Comparison of ENCODE assay signal across 21 cellular contexts in the genomic region with DNA sequence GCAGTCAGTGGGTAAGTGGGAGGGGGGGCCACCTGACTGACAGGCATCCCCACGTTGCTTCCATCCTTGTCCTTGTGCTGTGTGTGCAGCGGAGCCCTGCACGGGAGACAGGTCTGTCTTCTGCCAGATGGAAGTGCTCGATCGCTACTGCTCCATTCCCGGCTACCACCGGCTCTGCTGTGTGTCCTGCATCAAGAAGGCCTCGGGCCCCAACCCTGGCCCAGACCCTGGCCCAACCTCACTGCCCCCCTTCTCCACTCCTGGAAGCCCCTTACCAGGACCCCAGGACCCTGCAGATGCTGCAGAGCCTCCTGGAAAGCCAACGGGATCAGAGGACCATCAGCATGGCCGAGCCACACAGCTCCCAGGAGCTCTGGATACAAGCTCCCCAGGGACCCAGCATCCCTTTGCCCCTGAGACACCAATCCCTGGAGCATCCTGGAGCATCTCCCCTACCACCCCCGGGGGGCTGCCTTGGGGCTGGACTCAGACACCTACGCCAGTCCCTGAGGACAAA. TPM values are rescaled to one million over a fixed set of nuclear protein-coding genes. Genes with fewer than 3 reads are reported as not detected.
"Had no signal": no experiment of that assay in that cellular context is flagged by ENCODE, and none has a peak within 500 bp of the region (broad histone marks: within the 10 kb centered on the region; RNA-seq: fewer than 3 reads in every experiment).

No MANE protein-coding gene starts in this region.

- H3K36me3 ChIP-seq: cardiac muscle cell, pancreas, right lobe of liver, thoracic aorta, upper lobe of left lung, WERI-Rb-1 had no signal

- H3K4me1 ChIP-seq: pancreas, upper lobe of left lung had no signal

- ATAC-seq: effector memory CD8-positive, alpha-beta T cell; right lobe of liver; stimulated activated naive B cell treated with anti-CD40 and anti-IgM and Interleukin-4, amounts not matched to agents 10 μg/mL and 1 μg/mL and 100 μg/mL, for 72 hours had no signal

- DNase-seq: activated CD4-positive, alpha-beta T cell treated with anti-CD3 and anti-CD28 coated beads, Interleukin-2, amount 50 U/mL, for 48 hours; activated T-cell treated with anti-CD3 and anti-CD28 coated beads for 4 hours; dermis blood vessel endothelial cell; effector memory CD8-positive, alpha-beta T cell; foreskin fibroblast; left cardiac atrium; right lobe of liver; stimulated activated CD4-positive, alpha-beta T cell treated with anti-CD3 and anti-CD28 coated beads, Interleukin-4, amount 100 ng/mL, for 4 hours; stimulated activated naive B cell treated with anti-CD40 and anti-IgM and Interleukin-4, amounts not matched to agents 10 μg/mL and 1 μg/mL and 100 μg/mL, for 72 hours; WERI-Rb-1 had no signal

- H3K4me3 ChIP-seq: cardiac muscle cell, lung, pancreas, right lobe of liver, thoracic aorta, upper lobe of left lung had no signal

- H3K27ac Mint-ChIP-seq: activated naive CD8-positive, alpha-beta T cell; activated T-helper 1 cell treated with anti-CD3 and anti-CD28 coated beads, Interleukin-12 subunit alpha, Interleukin-12 subunit beta, Interleukin-2, Interleukin-4 antibody, amounts not matched to agents 30 ng/mL and 10 ng/mL and 1 ng/mL, durations not matched to agents 14 hours and 24 hours and 36 hours; effector memory CD8-positive, alpha-beta T cell; stimulated activated naive B cell treated with anti-CD40 and anti-IgM and Interleukin-4, amounts not matched to agents 10 μg/mL and 1 μg/mL and 100 μg/mL, for 72 hours; T-helper 1 cell treated with Interleukin-12 subunit alpha and Interleukin-12 subunit beta and Interleukin-4 antibody, amounts not matched to agents 30 μg/mL and 1 μg/mL, for 36 hours had no signal

- H3K9me3 ChIP-seq: pancreas, right lobe of liver, thoracic aorta, upper lobe of left lung had no signal

- H3K4me3 Mint-ChIP-seq: activated naive CD8-positive, alpha-beta T cell; activated T-helper 1 cell treated with anti-CD3 and anti-CD28 coated beads, Interleukin-12 subunit alpha, Interleukin-12 subunit beta, Interleukin-2, Interleukin-4 antibody, amounts not matched to agents 30 ng/mL and 10 ng/mL and 1 ng/mL, durations not matched to agents 14 hours and 24 hours and 36 hours; effector memory CD8-positive, alpha-beta T cell; mesothelial cell of epicardium; neural crest cell; stimulated activated naive B cell treated with anti-CD40 and anti-IgM and Interleukin-4, amounts not matched to agents 10 μg/mL and 1 μg/mL and 100 μg/mL, for 72 hours; T-helper 1 cell treated with Interleukin-12 subunit alpha and Interleukin-12 subunit beta and Interleukin-4 antibody, amounts not matched to agents 30 μg/mL and 1 μg/mL, for 36 hours had no signal

- H3K4me1 Mint-ChIP-seq: mesothelial cell of epicardium had no signal

- H3K27ac ChIP-seq: cardiac muscle cell, pancreas, right lobe of liver, thoracic aorta, upper lobe of left lung, WERI-Rb-1 had no signal

- H3K27me3 Mint-ChIP-seq: activated naive CD8-positive, alpha-beta T cell; effector memory CD8-positive, alpha-beta T cell had no signal

- H3K36me3 Mint-ChIP-seq: activated naive CD8-positive, alpha-beta T cell; mesothelial cell of epicardium; stimulated activated naive B cell treated with anti-CD40 and anti-IgM and Interleukin-4, amounts not matched to agents 10 μg/mL and 1 μg/mL and 100 μg/mL, for 72 hours had no signal

- H3K27me3 ChIP-seq: cardiac muscle cell, pancreas, right lobe of liver, upper lobe of left lung had no signal

- H3K9me3 Mint-ChIP-seq: effector memory CD8-positive, alpha-beta T cell; T-helper 1 cell treated with Interleukin-12 subunit alpha and Interleukin-12 subunit beta and Interleukin-4 antibody, amounts not matched to agents 30 μg/mL and 1 μg/mL, for 36 hours had no signal

RNA-seq across cellular contexts. Expression of a gene that starts 24.8 kb away (rescaled TPM):
- total RNA-seq: activated T-helper 1 cell treated with anti-CD3 and anti-CD28 coated beads, Interleukin-12 subunit alpha, Interleukin-12 subunit beta, Interleukin-2, Interleukin-4 antibody, amounts not matched to agents 30 ng/mL and 10 ng/mL and 1 ng/mL, durations not matched to agents 14 hours and 24 hours and 36 hours; cardiac muscle cell; dermis blood vessel endothelial cell; glomerular endothelial cell; left cardiac atrium; lung; mesothelial cell of epicardium; neural crest cell; pancreas; right lobe of liver; thoracic aorta; upper lobe of left lung had no signal
- polyA plus RNA-seq: cardiac muscle cell, lung, pancreas had no signal
